ENCODE assay signal across 1 cellular context in genomic region chr16:67264277-67264676, GRCh38.
TF ChIP-seq lines count a peak whose summit lies in the region.

No MANE protein-coding gene starts in this region.

TF ChIP-seq in HepG2, 621 proteins besides CTCF, POLR2A, EP300 and RAD21:
- 0 out of 2 replicates have a peak, but pooled peaks have one; percentile 30 for TF ChIP-seq STAG1 (CRISPR knock-in tag; IDR thresholded peaks at IDR 0.05)
- TF ChIP-seq ZNF280D (CRISPR knock-in tag; IDR thresholded peaks at IDR 0.05) = no peak
- peak; percentile 20; the same call in 1 of the 2 replicates for TF ChIP-seq ZNF687 (CRISPR knock-in tag; IDR thresholded peaks at IDR 0.05)
- TF ChIP-seq GPN1 (CRISPR knock-in tag; IDR thresholded peaks at IDR 0.05; ENCODE audit: borderline replicate concordance) = no peak
- TF ChIP-seq ZNF777 (CRISPR knock-in tag; IDR thresholded peaks at IDR 0.05) = no peak
- TF ChIP-seq ZBTB4 (CRISPR knock-in tag; IDR thresholded peaks at IDR 0.05; ENCODE audit: borderline replicate concordance) = no peak
- TF ChIP-seq ZNF770 (CRISPR knock-in tag; IDR thresholded peaks at IDR 0.05) = no peak
- TF ChIP-seq DZIP1 (CRISPR knock-in tag; IDR thresholded peaks at IDR 0.05) = 0 out of 2 replicates have a peak, but pooled peaks have one; percentile 48
- no peak for TF ChIP-seq ZNF225 (CRISPR knock-in tag; IDR thresholded peaks at IDR 0.05)
- TF ChIP-seq ZNF224 (CRISPR knock-in tag; IDR thresholded peaks at IDR 0.05) = no peak
- no peak for TF ChIP-seq U2AF1 (optimal IDR thresholded peaks at IDR 0.05; ENCODE audit: low read depth, low read length)
- no peak for TF ChIP-seq RERE (CRISPR knock-in tag; IDR thresholded peaks at IDR 0.05; ENCODE audit: low read depth)
- no peak for TF ChIP-seq KLF11 (CRISPR knock-in tag; IDR thresholded peaks at IDR 0.05)
- TF ChIP-seq ZMYM3 (CRISPR knock-in tag; IDR thresholded peaks at IDR 0.05) = no peak
TF ChIP-seq in HepG2: peak in this region for 3.
